ENCODE assay signal across 1 cellular context in the genomic region with DNA sequence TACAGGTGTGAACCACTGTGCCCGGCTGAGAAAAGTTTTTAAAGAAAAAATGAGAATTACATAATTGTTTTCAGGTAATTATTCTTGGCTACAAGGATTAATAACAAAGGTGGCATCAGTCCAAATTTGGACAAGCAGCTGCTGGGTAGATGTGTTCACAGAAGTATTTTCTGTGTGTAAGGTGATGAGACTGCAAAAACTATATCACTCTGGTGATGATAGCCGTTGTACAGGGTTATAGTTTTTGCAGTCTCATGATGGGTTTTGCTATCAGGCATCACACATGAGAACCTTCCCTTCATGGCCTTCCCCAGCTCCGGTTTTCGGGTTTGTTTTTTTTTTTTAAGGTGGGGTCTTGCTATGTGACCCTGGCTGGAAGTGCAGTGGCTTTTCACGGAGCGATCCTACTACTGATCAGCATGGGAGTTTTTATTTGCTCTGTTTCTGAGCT.
A peak's percentile ranks its signal among the peaks of the same experiment; 100 is the strongest.
TF ChIP-seq lines count a peak whose summit lies in the region.

No MANE protein-coding gene starts in this region.

TF ChIP-seq in K562, 482 proteins besides CTCF, POLR2A, EP300 and RAD21 (continued from another document and continues in another):
- TF ChIP-seq SRSF9 (IDR thresholded peaks at IDR 0.05; ENCODE audit: borderline replicate concordance, low read depth, low read length) (no peak), NFE2L1 (tag; IDR thresholded peaks at IDR 0.05; ENCODE audit: borderline replicate concordance, low read depth) (peak; percentile 50; the same call in 1 of the 2 replicates), ZNF41 (CRISPR knock-in tag; conservative IDR thresholded peaks at IDR 0.05) (no peak), STAT5A (IDR thresholded peaks at IDR 0.05; ENCODE audit: borderline replicate concordance, low read length) (peak; percentile 48; the same call in 1 of the 2 replicates), PRMT5 (CRISPR knock-in tag; IDR thresholded peaks at IDR 0.05) (no peak), NFIC (IDR thresholded peaks at IDR 0.05) (peak; percentile 94), ZFPM2 (CRISPR knock-in tag; IDR thresholded peaks at IDR 0.05) (no peak), HDAC3 (IDR thresholded peaks at IDR 0.05; ENCODE audit: borderline replicate concordance, partially characterized antibody) (peak; percentile 47), GABPB2 (CRISPR knock-in tag; conservative IDR thresholded peaks at IDR 0.05) (no peak), FOXK2 (conservative IDR thresholded peaks at IDR 0.05 in 1 of 2, IDR thresholded peaks at IDR 0.05 in 1 of 2; ENCODE audit: low read depth in 2 of 2) (0 out of 4 replicates have a peak, but pooled peaks of 1 of the 2 experiments have one; percentile 20), RCOR1 (IDR thresholded peaks at IDR 0.05; ENCODE audit: borderline replicate concordance in 1 of 2, low read depth in 2 of 2, low read length in 2 of 2) (peak in 1 of 2 experiments; percentile 83; a peak in 2 of 4 replicates), KAT8 (IDR thresholded peaks at IDR 0.05; ENCODE audit: low read depth) (no peak), DACH1 (IDR thresholded peaks at IDR 0.05; ENCODE audit: partially characterized antibody) (peak; percentile 66), SMARCA4 (IDR thresholded peaks at IDR 0.05) (peak; percentile 90), CTBP1 (IDR thresholded peaks at IDR 0.05; ENCODE audit: borderline replicate concordance) (peak; percentile 71; the same call in 1 of the 2 replicates), NFE2 (IDR thresholded peaks at IDR 0.05; ENCODE audit: low read depth) (peak; percentile 97), PURB (CRISPR knock-in tag; IDR thresholded peaks at IDR 0.05; ENCODE audit: low read depth) (no peak), ZNF561 (CRISPR knock-in tag; conservative IDR thresholded peaks at IDR 0.05) (no peak), MEF2A (IDR thresholded peaks at IDR 0.05; ENCODE audit: control insufficient read depth, low read depth, low read length) (no peak), JUND (IDR thresholded peaks at IDR 0.05; ENCODE audit: borderline replicate concordance, low read depth, low read length) (peak; percentile 53; the same call in 1 of the 2 replicates), JUND (tag; IDR thresholded peaks at IDR 0.05; ENCODE audit: borderline replicate concordance, low read depth, low read length) (peak; percentile 21; the same call in 1 of the 3 replicates), RBM34 (IDR thresholded peaks at IDR 0.05; ENCODE audit: borderline replicate concordance, insufficient read depth, low read length) (no peak), CHD2 (IDR thresholded peaks at IDR 0.05; ENCODE audit: low read depth, low read length) (no peak), POLR3A (IDR thresholded peaks at IDR 0.05; ENCODE audit: borderline replicate concordance, extremely low read depth, insufficient read depth, insufficient read length) (no peak), MAFF (IDR thresholded peaks at IDR 0.05; ENCODE audit: low read length) (peak; percentile 93), CCNT2 (IDR thresholded peaks at IDR 0.05; ENCODE audit: borderline replicate concordance, extremely low read depth, insufficient read length, low read depth, low read length) (peak; percentile 17), KDM1A (IDR thresholded peaks at IDR 0.05) (peak; percentile 44 to 68; a peak in 3 of 4 replicates)
- TF ChIP-seq, protein P1, sequence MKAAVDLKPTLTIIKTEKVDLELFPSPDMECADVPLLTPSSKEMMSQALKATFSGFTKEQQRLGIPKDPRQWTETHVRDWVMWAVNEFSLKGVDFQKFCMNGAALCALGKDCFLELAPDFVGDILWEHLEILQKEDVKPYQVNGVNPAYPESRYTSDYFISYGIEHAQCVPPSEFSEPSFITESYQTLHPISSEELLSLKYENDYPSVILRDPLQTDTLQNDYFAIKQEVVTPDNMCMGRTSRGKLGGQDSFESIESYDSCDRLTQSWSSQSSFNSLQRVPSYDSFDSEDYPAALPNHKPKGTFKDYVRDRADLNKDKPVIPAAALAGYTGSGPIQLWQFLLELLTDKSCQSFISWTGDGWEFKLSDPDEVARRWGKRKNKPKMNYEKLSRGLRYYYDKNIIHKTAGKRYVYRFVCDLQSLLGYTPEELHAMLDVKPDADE (conservative IDR thresholded peaks at IDR 0.05; ENCODE audit: control insufficient read depth, low read depth, low read length), result no peak
- TF ChIP-seq, protein P2, sequence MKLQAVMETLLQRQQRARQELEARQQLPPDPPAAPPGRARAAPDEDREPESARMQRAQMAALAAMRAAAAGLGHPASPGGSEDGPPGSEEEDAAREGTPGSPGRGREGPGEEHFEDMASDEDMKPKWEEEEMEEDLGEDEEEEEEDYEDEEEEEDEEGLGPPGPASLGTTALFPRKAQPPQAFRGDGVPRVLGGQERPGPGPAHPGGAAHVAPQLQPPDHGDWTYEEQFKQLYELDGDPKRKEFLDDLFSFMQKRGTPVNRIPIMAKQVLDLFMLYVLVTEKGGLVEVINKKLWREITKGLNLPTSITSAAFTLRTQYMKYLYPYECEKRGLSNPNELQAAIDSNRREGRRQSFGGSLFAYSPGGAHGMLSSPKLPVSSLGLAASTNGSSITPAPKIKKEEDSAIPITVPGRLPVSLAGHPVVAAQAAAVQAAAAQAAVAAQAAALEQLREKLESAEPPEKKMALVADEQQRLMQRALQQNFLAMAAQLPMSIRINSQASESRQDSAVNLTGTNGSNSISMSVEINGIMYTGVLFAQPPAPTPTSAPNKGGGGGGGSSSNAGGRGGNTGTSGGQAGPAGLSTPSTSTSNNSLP (IDR thresholded peaks at IDR 0.05; ENCODE audit: borderline replicate concordance, low read depth, low read length), result no peak
- TF ChIP-seq, protein P3, sequence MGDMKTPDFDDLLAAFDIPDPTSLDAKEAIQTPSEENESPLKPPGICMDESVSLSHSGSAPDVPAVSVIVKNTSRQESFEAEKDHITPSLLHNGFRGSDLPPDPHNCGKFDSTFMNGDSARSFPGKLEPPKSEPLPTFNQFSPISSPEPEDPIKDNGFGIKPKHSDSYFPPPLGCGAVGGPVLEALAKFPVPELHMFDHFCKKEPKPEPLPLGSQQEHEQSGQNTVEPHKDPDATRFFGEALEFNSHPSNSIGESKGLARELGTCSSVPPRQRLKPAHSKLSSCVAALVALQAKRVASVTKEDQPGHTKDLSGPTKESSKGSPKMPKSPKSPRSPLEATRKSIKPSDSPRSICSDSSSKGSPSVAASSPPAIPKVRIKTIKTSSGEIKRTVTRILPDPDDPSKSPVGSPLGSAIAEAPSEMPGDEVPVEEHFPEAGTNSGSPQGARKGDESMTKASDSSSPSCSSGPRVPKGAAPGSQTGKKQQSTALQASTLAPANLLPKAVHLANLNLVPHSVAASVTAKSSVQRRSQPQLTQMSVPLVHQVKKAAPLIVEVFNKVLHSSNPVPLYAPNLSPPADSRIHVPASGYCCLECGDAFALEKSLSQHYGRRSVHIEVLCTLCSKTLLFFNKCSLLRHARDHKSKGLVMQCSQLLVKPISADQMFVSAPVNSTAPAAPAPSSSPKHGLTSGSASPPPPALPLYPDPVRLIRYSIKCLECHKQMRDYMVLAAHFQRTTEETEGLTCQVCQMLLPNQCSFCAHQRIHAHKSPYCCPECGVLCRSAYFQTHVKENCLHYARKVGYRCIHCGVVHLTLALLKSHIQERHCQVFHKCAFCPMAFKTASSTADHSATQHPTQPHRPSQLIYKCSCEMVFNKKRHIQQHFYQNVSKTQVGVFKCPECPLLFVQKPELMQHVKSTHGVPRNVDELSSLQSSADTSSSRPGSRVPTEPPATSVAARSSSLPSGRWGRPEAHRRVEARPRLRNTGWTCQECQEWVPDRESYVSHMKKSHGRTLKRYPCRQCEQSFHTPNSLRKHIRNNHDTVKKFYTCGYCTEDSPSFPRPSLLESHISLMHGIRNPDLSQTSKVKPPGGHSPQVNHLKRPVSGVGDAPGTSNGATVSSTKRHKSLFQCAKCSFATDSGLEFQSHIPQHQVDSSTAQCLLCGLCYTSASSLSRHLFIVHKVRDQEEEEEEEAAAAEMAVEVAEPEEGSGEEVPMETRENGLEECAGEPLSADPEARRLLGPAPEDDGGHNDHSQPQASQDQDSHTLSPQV (IDR thresholded peaks at IDR 0.05), result peak; percentile 54
- TF ChIP-seq, protein P4, sequence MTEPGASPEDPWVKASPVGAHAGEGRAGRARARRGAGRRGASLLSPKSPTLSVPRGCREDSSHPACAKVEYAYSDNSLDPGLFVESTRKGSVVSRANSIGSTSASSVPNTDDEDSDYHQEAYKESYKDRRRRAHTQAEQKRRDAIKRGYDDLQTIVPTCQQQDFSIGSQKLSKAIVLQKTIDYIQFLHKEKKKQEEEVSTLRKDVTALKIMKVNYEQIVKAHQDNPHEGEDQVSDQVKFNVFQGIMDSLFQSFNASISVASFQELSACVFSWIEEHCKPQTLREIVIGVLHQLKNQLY (CRISPR knock-in tag; conservative IDR thresholded peaks at IDR 0.05), result no peak
- TF ChIP-seq, protein P5, sequence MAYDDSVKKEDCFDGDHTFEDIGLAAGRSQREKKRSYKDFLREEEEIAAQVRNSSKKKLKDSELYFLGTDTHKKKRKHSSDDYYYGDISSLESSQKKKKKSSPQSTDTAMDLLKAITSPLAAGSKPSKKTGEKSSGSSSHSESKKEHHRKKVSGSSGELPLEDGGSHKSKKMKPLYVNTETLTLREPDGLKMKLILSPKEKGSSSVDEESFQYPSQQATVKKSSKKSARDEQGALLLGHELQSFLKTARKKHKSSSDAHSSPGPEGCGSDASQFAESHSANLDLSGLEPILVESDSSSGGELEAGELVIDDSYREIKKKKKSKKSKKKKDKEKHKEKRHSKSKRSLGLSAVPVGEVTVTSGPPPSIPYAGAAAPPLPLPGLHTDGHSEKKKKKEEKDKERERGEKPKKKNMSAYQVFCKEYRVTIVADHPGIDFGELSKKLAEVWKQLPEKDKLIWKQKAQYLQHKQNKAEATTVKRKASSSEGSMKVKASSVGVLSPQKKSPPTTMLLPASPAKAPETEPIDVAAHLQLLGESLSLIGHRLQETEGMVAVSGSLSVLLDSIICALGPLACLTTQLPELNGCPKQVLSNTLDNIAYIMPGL (CRISPR knock-in tag; IDR thresholded peaks at IDR 0.05), result no peak
- TF ChIP-seq, protein P6, sequence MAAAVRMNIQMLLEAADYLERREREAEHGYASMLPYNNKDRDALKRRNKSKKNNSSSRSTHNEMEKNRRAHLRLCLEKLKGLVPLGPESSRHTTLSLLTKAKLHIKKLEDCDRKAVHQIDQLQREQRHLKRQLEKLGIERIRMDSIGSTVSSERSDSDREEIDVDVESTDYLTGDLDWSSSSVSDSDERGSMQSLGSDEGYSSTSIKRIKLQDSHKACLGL (CRISPR knock-in tag; IDR thresholded peaks at IDR 0.05; ENCODE audit: borderline replicate concordance, poor library complexity, severe bottlenecking), result no peak
- TF ChIP-seq, protein P7, sequence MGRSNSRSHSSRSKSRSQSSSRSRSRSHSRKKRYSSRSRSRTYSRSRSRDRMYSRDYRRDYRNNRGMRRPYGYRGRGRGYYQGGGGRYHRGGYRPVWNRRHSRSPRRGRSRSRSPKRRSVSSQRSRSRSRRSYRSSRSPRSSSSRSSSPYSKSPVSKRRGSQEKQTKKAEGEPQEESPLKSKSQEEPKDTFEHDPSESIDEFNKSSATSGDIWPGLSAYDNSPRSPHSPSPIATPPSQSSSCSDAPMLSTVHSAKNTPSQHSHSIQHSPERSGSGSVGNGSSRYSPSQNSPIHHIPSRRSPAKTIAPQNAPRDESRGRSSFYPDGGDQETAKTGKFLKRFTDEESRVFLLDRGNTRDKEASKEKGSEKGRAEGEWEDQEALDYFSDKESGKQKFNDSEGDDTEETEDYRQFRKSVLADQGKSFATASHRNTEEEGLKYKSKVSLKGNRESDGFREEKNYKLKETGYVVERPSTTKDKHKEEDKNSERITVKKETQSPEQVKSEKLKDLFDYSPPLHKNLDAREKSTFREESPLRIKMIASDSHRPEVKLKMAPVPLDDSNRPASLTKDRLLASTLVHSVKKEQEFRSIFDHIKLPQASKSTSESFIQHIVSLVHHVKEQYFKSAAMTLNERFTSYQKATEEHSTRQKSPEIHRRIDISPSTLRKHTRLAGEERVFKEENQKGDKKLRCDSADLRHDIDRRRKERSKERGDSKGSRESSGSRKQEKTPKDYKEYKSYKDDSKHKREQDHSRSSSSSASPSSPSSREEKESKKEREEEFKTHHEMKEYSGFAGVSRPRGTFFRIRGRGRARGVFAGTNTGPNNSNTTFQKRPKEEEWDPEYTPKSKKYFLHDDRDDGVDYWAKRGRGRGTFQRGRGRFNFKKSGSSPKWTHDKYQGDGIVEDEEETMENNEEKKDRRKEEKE (IDR thresholded peaks at IDR 0.05; ENCODE audit: borderline replicate concordance in 1 of 2, control insufficient read depth in 1 of 2, low read depth in 2 of 2, low read length in 1 of 2), result no peak
- TF ChIP-seq, protein P8, sequence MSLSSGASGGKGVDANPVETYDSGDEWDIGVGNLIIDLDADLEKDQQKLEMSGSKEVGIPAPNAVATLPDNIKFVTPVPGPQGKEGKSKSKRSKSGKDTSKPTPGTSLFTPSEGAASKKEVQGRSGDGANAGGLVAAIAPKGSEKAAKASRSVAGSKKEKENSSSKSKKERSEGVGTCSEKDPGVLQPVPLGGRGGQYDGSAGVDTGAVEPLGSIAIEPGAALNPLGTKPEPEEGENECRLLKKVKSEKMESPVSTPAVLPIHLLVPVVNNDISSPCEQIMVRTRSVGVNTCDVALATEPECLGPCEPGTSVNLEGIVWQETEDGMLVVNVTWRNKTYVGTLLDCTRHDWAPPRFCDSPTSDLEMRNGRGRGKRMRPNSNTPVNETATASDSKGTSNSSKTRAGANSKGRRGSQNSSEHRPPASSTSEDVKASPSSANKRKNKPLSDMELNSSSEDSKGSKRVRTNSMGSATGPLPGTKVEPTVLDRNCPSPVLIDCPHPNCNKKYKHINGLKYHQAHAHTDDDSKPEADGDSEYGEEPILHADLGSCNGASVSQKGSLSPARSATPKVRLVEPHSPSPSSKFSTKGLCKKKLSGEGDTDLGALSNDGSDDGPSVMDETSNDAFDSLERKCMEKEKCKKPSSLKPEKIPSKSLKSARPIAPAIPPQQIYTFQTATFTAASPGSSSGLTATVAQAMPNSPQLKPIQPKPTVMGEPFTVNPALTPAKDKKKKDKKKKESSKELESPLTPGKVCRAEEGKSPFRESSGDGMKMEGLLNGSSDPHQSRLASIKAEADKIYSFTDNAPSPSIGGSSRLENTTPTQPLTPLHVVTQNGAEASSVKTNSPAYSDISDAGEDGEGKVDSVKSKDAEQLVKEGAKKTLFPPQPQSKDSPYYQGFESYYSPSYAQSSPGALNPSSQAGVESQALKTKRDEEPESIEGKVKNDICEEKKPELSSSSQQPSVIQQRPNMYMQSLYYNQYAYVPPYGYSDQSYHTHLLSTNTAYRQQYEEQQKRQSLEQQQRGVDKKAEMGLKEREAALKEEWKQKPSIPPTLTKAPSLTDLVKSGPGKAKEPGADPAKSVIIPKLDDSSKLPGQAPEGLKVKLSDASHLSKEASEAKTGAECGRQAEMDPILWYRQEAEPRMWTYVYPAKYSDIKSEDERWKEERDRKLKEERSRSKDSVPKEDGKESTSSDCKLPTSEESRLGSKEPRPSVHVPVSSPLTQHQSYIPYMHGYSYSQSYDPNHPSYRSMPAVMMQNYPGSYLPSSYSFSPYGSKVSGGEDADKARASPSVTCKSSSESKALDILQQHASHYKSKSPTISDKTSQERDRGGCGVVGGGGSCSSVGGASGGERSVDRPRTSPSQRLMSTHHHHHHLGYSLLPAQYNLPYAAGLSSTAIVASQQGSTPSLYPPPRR (CRISPR knock-in tag; IDR thresholded peaks at IDR 0.05; ENCODE audit: borderline replicate concordance), result no peak
- TF ChIP-seq, protein P9, sequence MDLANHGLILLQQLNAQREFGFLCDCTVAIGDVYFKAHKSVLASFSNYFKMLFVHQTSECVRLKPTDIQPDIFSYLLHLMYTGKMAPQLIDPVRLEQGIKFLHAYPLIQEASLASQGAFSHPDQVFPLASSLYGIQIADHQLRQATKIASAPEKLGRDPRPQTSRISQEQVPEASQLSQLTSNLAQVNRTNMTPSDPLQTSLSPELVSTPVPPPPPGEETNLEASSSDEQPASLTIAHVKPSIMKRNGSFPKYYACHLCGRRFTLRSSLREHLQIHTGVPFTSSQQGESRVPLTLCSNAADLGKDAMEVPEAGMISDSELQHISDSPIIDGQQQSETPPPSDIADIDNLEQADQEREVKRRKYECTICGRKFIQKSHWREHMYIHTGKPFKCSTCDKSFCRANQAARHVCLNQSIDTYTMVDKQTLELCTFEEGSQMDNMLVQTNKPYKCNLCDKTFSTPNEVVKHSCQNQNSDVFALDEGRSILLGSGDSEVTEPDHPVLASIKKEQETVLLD (IDR thresholded peaks at IDR 0.05), result 0 out of 2 replicates have a peak, but pooled peaks have one; percentile 12
